18 cellular contexts compared by ENCODE assay signal in the genomic region with DNA sequence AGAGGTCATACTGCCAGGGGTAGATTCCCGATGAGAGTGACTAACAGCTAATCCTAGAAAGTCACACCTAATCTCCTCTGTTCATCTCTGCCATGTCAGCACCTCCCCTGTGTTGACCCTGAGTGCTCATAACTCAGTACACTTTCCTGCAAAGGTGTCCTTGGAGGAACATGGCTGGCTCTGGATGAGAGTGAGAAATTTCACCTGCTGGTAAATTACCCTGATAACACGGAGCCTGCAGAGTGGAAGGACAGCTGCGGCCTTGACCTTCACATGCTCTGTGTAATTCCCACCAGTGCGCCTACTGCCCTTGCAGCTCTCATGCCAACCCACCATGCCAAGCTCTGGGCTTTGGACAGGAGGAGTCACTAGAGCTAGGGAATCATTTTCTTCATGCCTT.
DNase-seq lines count a peak whose midpoint lies in the region; ATAC-seq, FAIRE-seq and TF ChIP-seq lines count a peak whose summit lies in the region.
"Had no signal": no experiment of that assay in that cellular context is flagged by ENCODE, and none has a peak within 500 bp of the region (broad histone marks: within the 10 kb centered on the region; RNA-seq: fewer than 3 reads in every experiment).

No MANE protein-coding gene starts in this region.

- no peak overlapping the region for H3K27ac ChIP-seq in K562 (ENCODE audit: extremely low read depth, low read depth, low read length)
- H3K27ac ChIP-seq in small intestine (ENCODE audit: low read depth in 1 of 2, low read length in 1 of 2) = no peak overlapping the region
- no peak overlapping the region for H3K27ac ChIP-seq in HepG2 (ENCODE audit: extremely low read length, insufficient read depth, low read length)
- H3K27ac ChIP-seq: A549, HL-60 had no signal

- TF ChIP-seq CTCF in K562 (IDR thresholded peaks at IDR 0.05 in 2 of 3, conservative IDR thresholded peaks at IDR 0.05 in 1 of 3; ENCODE audit: insufficient read depth in 2 of 3, low read depth in 1 of 3, low read length in 3 of 3) (no peak), HepG2 (CRISPR knock-in tag; IDR thresholded peaks at IDR 0.05) (no peak)

- H2AFZ ChIP-seq in K562 (ENCODE audit: low read depth, low read length) = no peak overlapping the region
- no peak overlapping the region for H2AFZ ChIP-seq in HepG2 (ENCODE audit: low read length)

- no peak for TF ChIP-seq EP300 in K562 (IDR thresholded peaks at IDR 0.05; ENCODE audit: low read length)
- no peak for TF ChIP-seq EP300 in HepG2 (IDR thresholded peaks at IDR 0.05; ENCODE audit: low read depth in 2 of 2, low read length in 2 of 2)
- no peak for TF ChIP-seq EP300 in HepG2 (CRISPR knock-in tag; IDR thresholded peaks at IDR 0.05; ENCODE audit: borderline replicate concordance)

- H3K4me3 ChIP-seq in K562 (no peak overlapping the region), small intestine (ENCODE audit: low read depth in 1 of 2, low read length in 2 of 2) (no peak overlapping the region), HepG2 (replicated peaks in 1 of 3; ENCODE audit: insufficient read depth in 1 of 3, low read depth in 2 of 3, low read length in 3 of 3) (no peak overlapping the region)
- H3K4me3 ChIP-seq: A549, HAP-1 had no signal

- no peaks in the 10 kb centered on the region for H3K36me3 ChIP-seq in K562 (ENCODE audit: control insufficient read depth, insufficient read depth, low read length)
- no peaks in the 10 kb centered on the region for H3K36me3 ChIP-seq in small intestine (ENCODE audit: control insufficient read depth in 2 of 2, insufficient read depth in 2 of 2, low read length in 2 of 2)
- no peaks in the 10 kb centered on the region for H3K36me3 ChIP-seq in HepG2 (replicated peaks in 1 of 2; ENCODE audit: control insufficient read depth in 1 of 2, insufficient read depth in 2 of 2, low read length in 2 of 2)
- H3K36me3 ChIP-seq: HAP-1 had no signal

- FAIRE-seq in K562 (lab: Jason Lieb, UNC) (no peak), small intestine (lab: Jason Lieb, UNC) (no peak), HepG2 (lab: Jason Lieb, UNC) (no peak)
- FAIRE-seq: A549, D721Med, GM18507 had no signal

- H4K20me1 ChIP-seq in K562 (replicated peaks; ENCODE audit: control insufficient read depth, insufficient read depth, low read length) (no peaks in the 10 kb centered on the region), HepG2 (ENCODE audit: insufficient read depth, low read length) (no peaks in the 10 kb centered on the region)

- TF ChIP-seq RAD21 in K562 (CRISPR knock-in tag; conservative IDR thresholded peaks at IDR 0.05 in 1 of 2, IDR thresholded peaks at IDR 0.05 in 1 of 2) (no peak), HepG2 (CRISPR knock-in tag; IDR thresholded peaks at IDR 0.05) (no peak)

- H3K9me1 ChIP-seq in K562 (ENCODE audit: control insufficient read depth, insufficient read depth, low read length) = no peaks in the 10 kb centered on the region

- no peak for DNase-seq in Right ventricle myocardium superior
- no peak for DNase-seq in Right ventricle myocardium inferior (ENCODE audit: missing footprints)
- no peak for DNase-seq in K562 (ENCODE audit: extremely low read depth in 1 of 4, low spot score in 3 of 4)
- DNase-seq in islet precursor cell = peak; percentile 32
- DNase-seq in small intestine = peak; percentile 60
- no peak for DNase-seq in HepG2 (ENCODE audit: low spot score)
- DNase-seq in activated CD4-positive, alpha-beta T cell treated with anti-CD3 and anti-CD28 coated beads, Interleukin-2, amount 50 U/mL, for 48 hours = no peak
- DNase-seq: CD8-positive, alpha-beta T cell; COR-L47; DMS153; GF-D8; GOT3; KBM-7 had no signal

- H3K9me3 ChIP-seq in K562 (replicated peaks; ENCODE audit: control insufficient read depth, insufficient read depth, low read depth, low read length) (no peaks in the 10 kb centered on the region), small intestine (ENCODE audit: control insufficient read depth, low read depth) (no peaks in the 10 kb centered on the region), HepG2 (ENCODE audit: low read length) (no peaks in the 10 kb centered on the region)
- H3K9me3 ChIP-seq: A549, HAP-1 had no signal

- POLR2A ChIA-PET in K562 (lab: Yijun Ruan, JAX) = no interaction called here
- POLR2A ChIA-PET in HepG2 (lab: Yijun Ruan, JAX) = interaction anchor here (0.6 kb wide), 1 partner anchor 317 kb away, joined by 3 read pairs; no protein-coding TSS in a partner anchor

- ATAC-seq in Right ventricle myocardium superior (ENCODE audit: poor library complexity) = peak; percentile 22
- no peak for ATAC-seq in Right ventricle myocardium inferior
- ATAC-seq in K562 = no peak
- no peak for ATAC-seq in HepG2
- ATAC-seq: A549; CD8-positive, alpha-beta T cell had no signal

- H3K4me2 ChIP-seq in K562 (ENCODE audit: insufficient read depth, low read length) (no peak overlapping the region), HepG2 (ENCODE audit: low read depth, low read length) (no peak overlapping the region)
- H3K4me2 ChIP-seq: A549 had no signal

- 0% methylated on average over 4 of the region's 4 CpGs for WGBS in K562 (ENCODE audit: insufficient coverage, low coverage, missing lambda C conversion rate)
- 47 to 72% (median 59%) methylated on average over 4 of the region's 4 CpGs for whole genome bisulfite sequencing in small intestine, 3 donors
- WGBS in HepG2 (ENCODE audit: low lambda C conversion rate) = 33% methylated on average over 4 of the region's 4 CpGs

- CTCF ChIA-PET in K562 (lab: Yijun Ruan, JAX; ENCODE audit: low intra/inter-chr PET ratio) = no interaction called here
- CTCF ChIA-PET in HepG2 (lab: Yijun Ruan, JAX; ENCODE audit: low intra/inter-chr PET ratio, low total read pairs) = no interaction called here

- in situ Hi-C loops in K562 (cut with MboI) (no loop called here), HepG2 (cut with HindIII; ENCODE audit: extremely low pct_ligation_motif_present, low pct_unique_long_range_greater_than_20kb) (no loop called here)

- no peaks in the 10 kb centered on the region for H3K27me3 ChIP-seq in K562 (ENCODE audit: control insufficient read depth in 2 of 2, insufficient read depth in 2 of 2, low read length in 2 of 2)
- peaks cover 0 to 3% of the 10 kb centered on the region in 2 donors for H3K27me3 ChIP-seq in small intestine (ENCODE audit: control insufficient read depth in 2 of 2, insufficient read depth in 2 of 2, low read length in 2 of 2)
- H3K27me3 ChIP-seq in HepG2 (ENCODE audit: control insufficient read depth in 1 of 2, insufficient read depth in 2 of 2, low read length in 2 of 2) = no peaks in the 10 kb centered on the region

- intact Hi-C loops in Right ventricle myocardium superior (cut with DNase I) (no loop called here), Right ventricle myocardium inferior (cut with DNase I) (no loop called here), K562 (cut with micrococcal nuclease) (no loop called here), HepG2 (cut with micrococcal nuclease; ENCODE audit: unreplicated experiment) (no loop called here)

- H3K9ac ChIP-seq in K562 (ENCODE audit: insufficient read depth in 1 of 2, low read depth in 2 of 2, low read length in 2 of 2) = no peak overlapping the region
- H3K9ac ChIP-seq in HepG2 (ENCODE audit: insufficient read depth, low read depth, low read length) = no peak overlapping the region

- BruUV-seq in K562 (replicated peaks; lab: Mats Ljungman, UMichigan) (no TSS peak), HepG2 (replicated peaks; lab: Mats Ljungman, UMichigan) (no TSS peak)

- TF ChIP-seq POLR2A in K562 (conservative IDR thresholded peaks at IDR 0.05) = no peak
- TF ChIP-seq POLR2A in HepG2 (IDR thresholded peaks at IDR 0.05; ENCODE audit: insufficient read depth in 1 of 2, low read depth in 2 of 2, low read length in 2 of 2) = no peak

- H3K4me1 ChIP-seq in K562 (replicated peaks in 1 of 2; ENCODE audit: control insufficient read depth in 2 of 2, insufficient read depth in 2 of 2, low read length in 2 of 2) (no peaks in the 10 kb centered on the region), small intestine (ENCODE audit: control insufficient read depth in 2 of 2, insufficient read depth in 1 of 2, low read depth in 1 of 2, low read length in 1 of 2) (no peaks in the 10 kb centered on the region), HepG2 (ENCODE audit: insufficient read depth, low read length) (no peaks in the 10 kb centered on the region)
- H3K4me1 ChIP-seq: A549, HAP-1 had no signal

- H3K79me2 ChIP-seq in K562 (ENCODE audit: control insufficient read depth, insufficient read depth, low read length) (no peaks in the 10 kb centered on the region), HepG2 (ENCODE audit: insufficient read depth, low read length) (no peaks in the 10 kb centered on the region)

TF ChIP-seq in K562, 482 proteins besides CTCF, POLR2A, EP300 and RAD21 (continues in another document):
- no peak for TF ChIP-seq DPF2 (IDR thresholded peaks at IDR 0.05)
- no peak for TF ChIP-seq ZC3H11A (IDR thresholded peaks at IDR 0.05; ENCODE audit: low read depth, low read length)

TF ChIP-seq in HepG2, 621 proteins besides CTCF, POLR2A, EP300 and RAD21:
- TF ChIP-seq ZNF10 (CRISPR knock-in tag; IDR thresholded peaks at IDR 0.05; ENCODE audit: borderline replicate concordance, low read depth) = no peak

Comparison
In these comparisons a context has a peak if more than half of its experiments do, and no peak if none do; other contexts are left out.
1. DNase-seq: peak in islet precursor cell (single experiment) and small intestine (single experiment); none in Right ventricle myocardium superior (single experiment), Right ventricle myocardium inferior (single experiment), K562 (0 of 4), HepG2 (single experiment) and activated CD4-positive, alpha-beta T cell treated with anti-CD3 and anti-CD28 coated beads, Interleukin-2, amount 50 U/mL, for 48 hours (0 of 2).